In genomic region chr15:76335851-76336253, GRCh38 we compare ENCODE assay signal across 1 cellular context.
TF ChIP-seq lines count a peak whose summit lies in the region.

No MANE protein-coding gene starts in this region.

TF ChIP-seq in HepG2, 621 proteins besides CTCF, POLR2A, EP300 and RAD21 (continued from another document and continues in another):
- TF ChIP-seq ZNF503 (CRISPR knock-in tag; IDR thresholded peaks at IDR 0.05), result 0 out of 2 replicates have a peak, but pooled peaks have one; percentile 19
- TF ChIP-seq ZFP36L1 (CRISPR knock-in tag; IDR thresholded peaks at IDR 0.05), result no peak
- TF ChIP-seq ZNF282 (IDR thresholded peaks at IDR 0.05; ENCODE audit: partially characterized antibody), result no peak
- TF ChIP-seq TBL1XR1 (IDR thresholded peaks at IDR 0.05; ENCODE audit: borderline replicate concordance, low read length, partially characterized antibody), result no peak
- no peak for TF ChIP-seq ARID4A (CRISPR knock-in tag; IDR thresholded peaks at IDR 0.05; ENCODE audit: borderline replicate concordance)
- 0 out of 2 replicates have a peak, but pooled peaks have one; percentile 7 for TF ChIP-seq HNF1A (IDR thresholded peaks at IDR 0.05; ENCODE audit: low read depth)
- no peak for TF ChIP-seq HNF1A (CRISPR knock-in tag; IDR thresholded peaks at IDR 0.05; ENCODE audit: borderline replicate concordance)
- no peak for TF ChIP-seq AKNA (CRISPR knock-in tag; IDR thresholded peaks at IDR 0.05; ENCODE audit: borderline replicate concordance)
- TF ChIP-seq E2F1 (CRISPR knock-in tag; IDR thresholded peaks at IDR 0.05), result no peak
- no peak for TF ChIP-seq MYPOP (CRISPR knock-in tag; IDR thresholded peaks at IDR 0.05)
- TF ChIP-seq MIER3 (CRISPR knock-in tag; IDR thresholded peaks at IDR 0.05; ENCODE audit: borderline replicate concordance), result peak; percentile 17; the same call in 1 of the 2 replicates
- TF ChIP-seq REL (CRISPR knock-in tag; conservative IDR thresholded peaks at IDR 0.05), result no peak
- no peak for TF ChIP-seq YY1 (IDR thresholded peaks at IDR 0.05; ENCODE audit: insufficient read depth, insufficient replicate concordance, low read depth, low read length)
- no peak for TF ChIP-seq ZNF160 (CRISPR knock-in tag; IDR thresholded peaks at IDR 0.05)
- no peak for TF ChIP-seq RBM39 (IDR thresholded peaks at IDR 0.05; ENCODE audit: low read depth, low read length, poor library complexity, severe bottlenecking)
- no peak for TF ChIP-seq MBD4 (IDR thresholded peaks at IDR 0.05; ENCODE audit: borderline replicate concordance, low read length)
- no peak for TF ChIP-seq ASH2L (IDR thresholded peaks at IDR 0.05; ENCODE audit: insufficient read length, low read depth, low read length)
- no peak for TF ChIP-seq BCL6 (CRISPR knock-in tag; IDR thresholded peaks at IDR 0.05)
- no peak for TF ChIP-seq ZNF772 (CRISPR knock-in tag; IDR thresholded peaks at IDR 0.05)
- no peak for TF ChIP-seq ZNF331 (CRISPR knock-in tag; IDR thresholded peaks at IDR 0.05)
- no peak for TF ChIP-seq ZSCAN29 (CRISPR knock-in tag; conservative IDR thresholded peaks at IDR 0.05)
- TF ChIP-seq SMAD9 (CRISPR knock-in tag; IDR thresholded peaks at IDR 0.05), result no peak
- TF ChIP-seq DNMT1 (CRISPR knock-in tag; IDR thresholded peaks at IDR 0.05), result no peak
- no peak for TF ChIP-seq ZNF407 (CRISPR knock-in tag; IDR thresholded peaks at IDR 0.05; ENCODE audit: not compliant biosample characterization)
- TF ChIP-seq ISL2 (CRISPR knock-in tag; IDR thresholded peaks at IDR 0.05), result 0 out of 2 replicates have a peak, but pooled peaks have one; percentile 8
